ENCODE assay signal across 8 cellular contexts in genomic region chr11:46616551-46617450, GRCh38. TPM values are rescaled to one million over a fixed set of nuclear protein-coding genes. Genes with fewer than 3 reads are reported as not detected.
A peak's percentile ranks its signal among the peaks of the same experiment; 100 is the strongest.
DNase-seq lines count a peak whose midpoint lies in the region; ATAC-seq and TF ChIP-seq lines count a peak whose summit lies in the region.

Gene HARBI1, minus strand, starts transcription at chr11:46617227. Its CDS starts 990 bp downstream, at chr11:46616237.

- peaks cover 18% of the 10 kb centered on the region for H3K4me1 Mint-ChIP-seq in Caco-2 (ENCODE audit: low read depth, unreplicated experiment)

- no peaks in the 10 kb centered on the region for H3K9me3 ChIP-seq in Caco-2

- H3K4me1 ChIP-seq in Caco-2, result peaks cover 11% of the 10 kb centered on the region

- POLR2A ChIA-PET in Caco-2 (lab: Charles Lee), result interaction anchor here (0.6 to 3.3 kb wide), 5 partner anchors 9 to 167 kb away, joined by 6 to 22 read pairs (median 6); partner anchors contain the start of gene AMBRA1

- peak within 1 kb of the TSS; percentile 90 for H3K4me3 Mint-ChIP-seq in Caco-2 (ENCODE audit: unreplicated experiment)

- ATAC-seq in GM21367 (IDR thresholded peaks at IDR 0.05; ENCODE audit: unreplicated experiment), result peak; percentile 83

- CTCF ChIA-PET in Caco-2 (lab: Charles Lee), result interaction anchor here (1.0 to 1.9 kb wide), 2 partner anchors 62 to 127 kb away, joined by 4 to 9 read pairs; no protein-coding TSS in a partner anchor

- no peaks in the 10 kb centered on the region for H3K27me3 Mint-ChIP-seq in Caco-2 (ENCODE audit: insufficient read depth, unreplicated experiment)

- H3K4me3 ChIP-seq in Caco-2 (ENCODE audit: low read depth, low read length), result peak within 1 kb of the TSS; percentile 96

- no peaks in the 10 kb centered on the region for H3K36me3 ChIP-seq in Caco-2 (ENCODE audit: control insufficient read depth, insufficient read depth, low read length)

- H3K9me3 Mint-ChIP-seq in Caco-2 (ENCODE audit: unreplicated experiment), result no peaks in the 10 kb centered on the region

- BruUV-seq in Caco-2 (replicated peaks; lab: Mats Ljungman, UMichigan), result TSS peak; percentile 77

- H3K27ac Mint-ChIP-seq in Caco-2 (ENCODE audit: unreplicated experiment), result peak within 1 kb of the TSS; percentile 97

- H3K27me3 ChIP-seq in Caco-2 (replicated peaks; ENCODE audit: control insufficient read depth, insufficient read depth, low read length), result no peaks in the 10 kb centered on the region

- peak; percentile 92 to 96 for DNase-seq in Caco-2
- peak; percentile 85 for DNase-seq in HT1080 (ENCODE audit: low read depth)
- peak; percentile 84 for DNase-seq in NOMO-1 treated with dmso at 0.1 percent for 144 hours (lab: John Stamatoyannopoulos, UW; ENCODE audit: unreplicated experiment)
- peak; percentile 95 for DNase-seq in activated CD8-positive, alpha-beta memory T cell treated with anti-CD3 and anti-CD28 coated beads, Interleukin-2, amount 50 U/mL, for 48 hours
- DNase-seq in epidermal melanocyte (ENCODE audit: insufficient read length, low spot score), result peak; percentile 81
- DNase-seq in middle frontal gyrus (ENCODE audit: extremely low spot score, low spot score), result peak; percentile 80
- peak; percentile 84 to 86 for DNase-seq in stimulated activated CD8-positive, alpha-beta memory T cell treated with anti-CD3 and anti-CD28 coated beads, Interleukin-2, amount 100 ng/mL, for 1 hour (ENCODE audit: low read depth in 2 of 2)

- intact Hi-C loops in Caco-2 (cut with micrococcal nuclease; ENCODE audit: unreplicated experiment), result loop anchor here (1.0 to 2.0 kb wide), 4 partner anchors 22 to 224 kb away; partner anchors contain the start of gene AMBRA1

- H3K36me3 Mint-ChIP-seq in Caco-2 (ENCODE audit: insufficient read depth, unreplicated experiment), result peaks cover 18% of the 10 kb centered on the region

- TF ChIP-seq CTCF in Caco-2 (IDR thresholded peaks at IDR 0.05; ENCODE audit: insufficient read depth in 1 of 2, low read depth in 1 of 2, low read length in 1 of 2, severe bottlenecking in 1 of 2, unreplicated experiment in 1 of 2), result no peak

RNA-seq across cellular contexts. Expression of gene HARBI1, which starts in this region (rescaled TPM):
- total RNA-seq in Caco-2 (2022), result 7.6 and 9.1 TPM in 2 replicates
- 4.5 TPM in 2 replicates for total RNA-seq in HT1080 (2014; rRNA removed; shearing (Covaris generic))
- polyA plus RNA-seq in HT1080 (2015; cell fraction: cytosol; rRNA removed), result 4.2 and 4.5 TPM in 2 replicates
- polyA plus RNA-seq in HT1080 (2015; cell fraction: nucleus; rRNA removed), result 3.7 and 5.3 TPM in 2 replicates

Comparison
In these comparisons a context has a peak if more than half of its experiments do, and no peak if none do; other contexts are left out.
1. Peak in every context shown above with its lines: DNase-seq, ATAC-seq and H3K4me3 ChIP-seq.